In the genomic region with DNA sequence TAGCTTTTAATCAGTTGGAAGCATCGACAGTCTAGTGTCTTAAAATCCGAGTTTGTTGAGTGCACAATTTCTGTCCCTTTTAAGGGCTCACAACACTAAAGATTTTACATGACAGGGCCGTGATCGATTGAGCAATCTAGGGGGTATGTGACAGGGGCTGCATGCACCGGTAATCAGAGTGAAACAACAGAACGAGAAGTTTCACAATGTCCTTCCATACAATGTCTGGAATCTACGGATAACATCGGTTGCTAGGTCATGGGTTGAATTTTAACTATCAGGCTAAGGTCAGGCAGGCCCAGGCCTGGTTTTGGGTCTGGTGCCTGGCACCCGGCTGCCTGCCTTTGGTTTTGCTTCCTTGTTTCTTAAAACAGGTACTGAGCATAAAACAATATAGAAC, we compare ENCODE assay signal across 1 cellular context.
A peak's percentile ranks its signal among the peaks of the same experiment; 100 is the strongest.
TF ChIP-seq lines count a peak whose summit lies in the region.
"Not testable (repeated sequence)": the region's sequence is repeated elsewhere in the genome, so short reads cannot be mapped to it uniquely, and the experiment has no call there.

No MANE protein-coding gene starts in this region.

TF ChIP-seq in HepG2, 621 proteins besides CTCF, POLR2A, EP300 and RAD21 (continued from another document):
- peak; percentile 94; the same call in 1 of the 2 replicates for TF ChIP-seq HOMEZ (CRISPR knock-in tag; IDR thresholded peaks at IDR 0.05; ENCODE audit: low read depth)
- TF ChIP-seq, protein P1, sequence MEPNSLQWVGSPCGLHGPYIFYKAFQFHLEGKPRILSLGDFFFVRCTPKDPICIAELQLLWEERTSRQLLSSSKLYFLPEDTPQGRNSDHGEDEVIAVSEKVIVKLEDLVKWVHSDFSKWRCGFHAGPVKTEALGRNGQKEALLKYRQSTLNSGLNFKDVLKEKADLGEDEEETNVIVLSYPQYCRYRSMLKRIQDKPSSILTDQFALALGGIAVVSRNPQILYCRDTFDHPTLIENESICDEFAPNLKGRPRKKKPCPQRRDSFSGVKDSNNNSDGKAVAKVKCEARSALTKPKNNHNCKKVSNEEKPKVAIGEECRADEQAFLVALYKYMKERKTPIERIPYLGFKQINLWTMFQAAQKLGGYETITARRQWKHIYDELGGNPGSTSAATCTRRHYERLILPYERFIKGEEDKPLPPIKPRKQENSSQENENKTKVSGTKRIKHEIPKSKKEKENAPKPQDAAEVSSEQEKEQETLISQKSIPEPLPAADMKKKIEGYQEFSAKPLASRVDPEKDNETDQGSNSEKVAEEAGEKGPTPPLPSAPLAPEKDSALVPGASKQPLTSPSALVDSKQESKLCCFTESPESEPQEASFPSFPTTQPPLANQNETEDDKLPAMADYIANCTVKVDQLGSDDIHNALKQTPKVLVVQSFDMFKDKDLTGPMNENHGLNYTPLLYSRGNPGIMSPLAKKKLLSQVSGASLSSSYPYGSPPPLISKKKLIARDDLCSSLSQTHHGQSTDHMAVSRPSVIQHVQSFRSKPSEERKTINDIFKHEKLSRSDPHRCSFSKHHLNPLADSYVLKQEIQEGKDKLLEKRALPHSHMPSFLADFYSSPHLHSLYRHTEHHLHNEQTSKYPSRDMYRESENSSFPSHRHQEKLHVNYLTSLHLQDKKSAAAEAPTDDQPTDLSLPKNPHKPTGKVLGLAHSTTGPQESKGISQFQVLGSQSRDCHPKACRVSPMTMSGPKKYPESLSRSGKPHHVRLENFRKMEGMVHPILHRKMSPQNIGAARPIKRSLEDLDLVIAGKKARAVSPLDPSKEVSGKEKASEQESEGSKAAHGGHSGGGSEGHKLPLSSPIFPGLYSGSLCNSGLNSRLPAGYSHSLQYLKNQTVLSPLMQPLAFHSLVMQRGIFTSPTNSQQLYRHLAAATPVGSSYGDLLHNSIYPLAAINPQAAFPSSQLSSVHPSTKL (CRISPR knock-in tag; IDR thresholded peaks at IDR 0.05) = peak; percentile 79
- peak; percentile 66 for TF ChIP-seq SOX13 (IDR thresholded peaks at IDR 0.05)
- TF ChIP-seq SOX13 (CRISPR knock-in tag; conservative IDR thresholded peaks at IDR 0.05 in 1 of 2, IDR thresholded peaks at IDR 0.05 in 1 of 2) = peak in 1 of 2 experiments; percentile 92; a peak in 2 of 4 replicates
- peak; percentile 58; the same call in 1 of the 2 replicates for TF ChIP-seq ZNF264 (CRISPR knock-in tag; IDR thresholded peaks at IDR 0.05)
- 0 out of 2 replicates have a peak, but pooled peaks have one; percentile 15 for TF ChIP-seq PHF8 (CRISPR knock-in tag; IDR thresholded peaks at IDR 0.05)
- peak; percentile 14; the same call in 1 of the 2 replicates for TF ChIP-seq FOXK1 (CRISPR knock-in tag; IDR thresholded peaks at IDR 0.05; ENCODE audit: borderline replicate concordance, low read depth)
- TF ChIP-seq ETV5 (CRISPR knock-in tag; IDR thresholded peaks at IDR 0.05; ENCODE audit: borderline replicate concordance) = peak; percentile 12; the same call in 1 of the 2 replicates
- TF ChIP-seq ELF3 (CRISPR knock-in tag; IDR thresholded peaks at IDR 0.05) = peak; percentile 44; the same call in 1 of the 2 replicates
- peak; percentile 49; the same call in 1 of the 2 replicates for TF ChIP-seq NFKBIZ (CRISPR knock-in tag; IDR thresholded peaks at IDR 0.05)
- TF ChIP-seq IKZF5 (CRISPR knock-in tag; IDR thresholded peaks at IDR 0.05) = peak; percentile 57; the same call in 1 of the 2 replicates
- peak; percentile 76 for TF ChIP-seq MED1 (CRISPR knock-in tag; IDR thresholded peaks at IDR 0.05)
- TF ChIP-seq POGZ (CRISPR knock-in tag; IDR thresholded peaks at IDR 0.05) = peak; percentile 62
- peak; percentile 73 for TF ChIP-seq RXRB (CRISPR knock-in tag; IDR thresholded peaks at IDR 0.05; ENCODE audit: borderline replicate concordance)
- peak; percentile 64; the same call in 1 of the 2 replicates for TF ChIP-seq SALL1 (CRISPR knock-in tag; IDR thresholded peaks at IDR 0.05)
- TF ChIP-seq GATAD2A (CRISPR knock-in tag; IDR thresholded peaks at IDR 0.05) = peak; percentile 80
- TF ChIP-seq LCORL, FOXP1, CREB1 (IDR thresholded peaks at IDR 0.05): not testable (repeated sequence)
- TF ChIP-seq LCORL (CRISPR knock-in tag; IDR thresholded peaks at IDR 0.05) = peak; percentile 56; the same call in 1 of the 2 replicates
- 0 out of 2 replicates have a peak, but pooled peaks have one; percentile 63 for TF ChIP-seq ZFP1 (CRISPR knock-in tag; IDR thresholded peaks at IDR 0.05)
- peak; percentile 78 for TF ChIP-seq HNF1B (CRISPR knock-in tag; IDR thresholded peaks at IDR 0.05)
- TF ChIP-seq, protein P2, sequence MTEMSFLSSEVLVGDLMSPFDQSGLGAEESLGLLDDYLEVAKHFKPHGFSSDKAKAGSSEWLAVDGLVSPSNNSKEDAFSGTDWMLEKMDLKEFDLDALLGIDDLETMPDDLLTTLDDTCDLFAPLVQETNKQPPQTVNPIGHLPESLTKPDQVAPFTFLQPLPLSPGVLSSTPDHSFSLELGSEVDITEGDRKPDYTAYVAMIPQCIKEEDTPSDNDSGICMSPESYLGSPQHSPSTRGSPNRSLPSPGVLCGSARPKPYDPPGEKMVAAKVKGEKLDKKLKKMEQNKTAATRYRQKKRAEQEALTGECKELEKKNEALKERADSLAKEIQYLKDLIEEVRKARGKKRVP (CRISPR knock-in tag; IDR thresholded peaks at IDR 0.05) = peak in 1 of 2 experiments; percentile 59; a peak in 2 of 4 replicates
- peak; percentile 71 for TF ChIP-seq FOXP1 (CRISPR knock-in tag; IDR thresholded peaks at IDR 0.05)
- peak; percentile 72 for TF ChIP-seq ZNF574 (CRISPR knock-in tag; IDR thresholded peaks at IDR 0.05)
- peak; percentile 86 for TF ChIP-seq TEAD3 (CRISPR knock-in tag; optimal IDR thresholded peaks at IDR 0.05; ENCODE audit: borderline replicate concordance)
- TF ChIP-seq, protein P3, sequence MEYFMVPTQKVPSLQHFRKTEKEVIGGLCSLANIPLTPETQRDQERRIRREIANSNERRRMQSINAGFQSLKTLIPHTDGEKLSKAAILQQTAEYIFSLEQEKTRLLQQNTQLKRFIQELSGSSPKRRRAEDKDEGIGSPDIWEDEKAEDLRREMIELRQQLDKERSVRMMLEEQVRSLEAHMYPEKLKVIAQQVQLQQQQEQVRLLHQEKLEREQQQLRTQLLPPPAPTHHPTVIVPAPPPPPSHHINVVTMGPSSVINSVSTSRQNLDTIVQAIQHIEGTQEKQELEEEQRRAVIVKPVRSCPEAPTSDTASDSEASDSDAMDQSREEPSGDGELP (IDR thresholded peaks at IDR 0.05; ENCODE audit: borderline replicate concordance, low read depth) = 0 out of 2 replicates have a peak, but pooled peaks have one; percentile 13
- 0 out of 2 replicates have a peak, but pooled peaks have one; percentile 44 for TF ChIP-seq IRF2 (CRISPR knock-in tag; IDR thresholded peaks at IDR 0.05)
- TF ChIP-seq NR2C2 (CRISPR knock-in tag; IDR thresholded peaks at IDR 0.05; ENCODE audit: borderline replicate concordance) = peak; percentile 47; the same call in 1 of the 2 replicates
- TF ChIP-seq HNF4A (CRISPR knock-in tag; IDR thresholded peaks at IDR 0.05) = 0 out of 2 replicates have a peak, but pooled peaks have one; percentile 40
- TF ChIP-seq ZNF629 (CRISPR knock-in tag; conservative IDR thresholded peaks at IDR 0.05) = peak; percentile 95
- TF ChIP-seq RARA (CRISPR knock-in tag; IDR thresholded peaks at IDR 0.05) = peak; percentile 78
- peak; percentile 73 for TF ChIP-seq ZFY (CRISPR knock-in tag; IDR thresholded peaks at IDR 0.05)
- TF ChIP-seq FOXA3 (CRISPR knock-in tag; IDR thresholded peaks at IDR 0.05) = peak; percentile 66
- TF ChIP-seq ISL2 (CRISPR knock-in tag; IDR thresholded peaks at IDR 0.05) = peak; percentile 67
- TF ChIP-seq BHLHE40 (IDR thresholded peaks at IDR 0.05; ENCODE audit: low read length) = 0 out of 2 replicates have a peak, but pooled peaks have one; percentile 12
- peak; percentile 61 for TF ChIP-seq CREB1 (CRISPR knock-in tag; IDR thresholded peaks at IDR 0.05)
- TF ChIP-seq, protein P4, sequence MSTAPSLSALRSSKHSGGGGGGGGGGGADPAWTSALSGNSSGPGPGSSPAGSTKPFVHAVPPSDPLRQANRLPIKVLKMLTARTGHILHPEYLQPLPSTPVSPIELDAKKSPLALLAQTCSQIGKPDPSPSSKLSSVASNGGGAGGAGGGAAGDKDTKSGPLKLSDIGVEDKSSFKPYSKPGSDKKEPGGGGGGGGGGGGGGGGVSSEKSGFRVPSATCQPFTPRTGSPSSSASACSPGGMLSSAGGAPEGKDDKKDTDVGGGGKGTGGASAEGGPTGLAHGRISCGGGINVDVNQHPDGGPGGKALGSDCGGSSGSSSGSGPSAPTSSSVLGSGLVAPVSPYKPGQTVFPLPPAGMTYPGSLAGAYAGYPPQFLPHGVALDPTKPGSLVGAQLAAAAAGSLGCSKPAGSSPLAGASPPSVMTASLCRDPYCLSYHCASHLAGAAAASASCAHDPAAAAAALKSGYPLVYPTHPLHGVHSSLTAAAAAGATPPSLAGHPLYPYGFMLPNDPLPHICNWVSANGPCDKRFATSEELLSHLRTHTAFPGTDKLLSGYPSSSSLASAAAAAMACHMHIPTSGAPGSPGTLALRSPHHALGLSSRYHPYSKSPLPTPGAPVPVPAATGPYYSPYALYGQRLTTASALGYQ (CRISPR knock-in tag; IDR thresholded peaks at IDR 0.05) = 0 out of 2 replicates have a peak, but pooled peaks have one; percentile 32
TF ChIP-seq in HepG2: peak in this region for 95; not testable (repeated sequence) for 526.
